ENCODE assay signal across 3 cellular contexts in genomic region chr12:7850099-7850498, GRCh38. TPM values are rescaled to one million over a fixed set of nuclear protein-coding genes. Genes with fewer than 3 reads are reported as not detected.
"Had no signal": no experiment of that assay in that cellular context is flagged by ENCODE, and none has a peak within 500 bp of the region (broad histone marks: within the 10 kb centered on the region; RNA-seq: fewer than 3 reads in every experiment).

No MANE protein-coding gene starts in this region.

RNA-seq across cellular contexts. Expression of gene SLC2A14, which starts 22.6 kb away (rescaled TPM):
- total RNA-seq: GM23248, HT1080, IMR-90 had no signal
- polyA plus RNA-seq: GM23248 had no signal
